ENCODE assay signal across 9 cellular contexts in genomic region chr1:76269175-76269574, GRCh38.
DNase-seq lines count a peak whose midpoint lies in the region; ATAC-seq and TF ChIP-seq lines count a peak whose summit lies in the region.
"Had no signal": no experiment of that assay in that cellular context is flagged by ENCODE, and none has a peak within 500 bp of the region (broad histone marks: within the 10 kb centered on the region; RNA-seq: fewer than 3 reads in every experiment).

No MANE protein-coding gene starts in this region.

- H3K4me1 Mint-ChIP-seq in T-helper 2 cell treated with Interferon-gamma antibody and Interleukin-4, amounts not matched to agents 5 μg/mL and 100 μg/mL, for 36 hours (ENCODE audit: low read depth): peaks cover 56% of the 10 kb centered on the region

- H3K36me3 ChIP-seq in tibial nerve: no peaks in the 10 kb centered on the region
- H3K36me3 ChIP-seq: ascending aorta had no signal

- peak overlapping the region; percentile 70 for H3K27ac Mint-ChIP-seq in T-helper 2 cell treated with Interferon-gamma antibody and Interleukin-4, amounts not matched to agents 5 μg/mL and 100 μg/mL, for 36 hours

- no peak for TF ChIP-seq POLR2A in tibial nerve (IDR thresholded peaks at IDR 0.05)

- H3K4me3 Mint-ChIP-seq in T-helper 2 cell treated with Interferon-gamma antibody and Interleukin-4, amounts not matched to agents 5 μg/mL and 100 μg/mL, for 36 hours: peak overlapping the region; percentile 33

- H3K27me3 ChIP-seq in right cardiac atrium (ENCODE audit: control insufficient read depth, insufficient read depth) (no peaks in the 10 kb centered on the region), tibial nerve (no peaks in the 10 kb centered on the region)
- H3K27me3 ChIP-seq: ascending aorta had no signal

- WGBS in right cardiac atrium: 26% methylated on average over 2 of the region's 2 CpGs
- 26 to 33% methylated on average over 2 of the region's 2 CpGs for WGBS in tibial nerve, 2 donors

- H3K27ac ChIP-seq in right cardiac atrium (ENCODE audit: low read length) (no peak overlapping the region), tibial nerve (no peak overlapping the region)
- H3K27ac ChIP-seq: ascending aorta had no signal

- TF ChIP-seq CTCF in AG10803 (conservative IDR thresholded peaks at IDR 0.05; ENCODE audit: low read length): no peak
- no peak for TF ChIP-seq CTCF in tibial nerve (IDR thresholded peaks at IDR 0.05)

- no peaks in the 10 kb centered on the region for H3K9me3 Mint-ChIP-seq in T-helper 2 cell treated with Interferon-gamma antibody and Interleukin-4, amounts not matched to agents 5 μg/mL and 100 μg/mL, for 36 hours

- DNase-seq in AG10803 (ENCODE audit: low read depth) (peak; percentile 76), H4 (ENCODE audit: low spot score) (peak; percentile 78), right cardiac atrium (peak in 1 of 3 donors; percentile 23), NCI-H2196 treated with DMSO at 0.1 percent for 48 hours (lab: John Stamatoyannopoulos, UW; ENCODE audit: unreplicated experiment) (no peak), tibial nerve (ENCODE audit: low spot score in 2 of 2) (no peak)
- DNase-seq in T-helper 2 cell treated with Interferon-gamma antibody and Interleukin-4, amounts not matched to agents 5 μg/mL and 100 μg/mL, for 36 hours (ENCODE audit: low spot score): no peak

- H3K4me1 ChIP-seq in right cardiac atrium (ENCODE audit: control insufficient read depth, insufficient read depth, low read length) (peaks cover 6% of the 10 kb centered on the region), tibial nerve (peaks cover 0 to 11% (median 0%) of the 10 kb centered on the region in 4 donors)
- H3K4me1 ChIP-seq: ascending aorta had no signal

- peaks cover 2% of the 10 kb centered on the region for H3K27me3 Mint-ChIP-seq in T-helper 2 cell treated with Interferon-gamma antibody and Interleukin-4, amounts not matched to agents 5 μg/mL and 100 μg/mL, for 36 hours (ENCODE audit: low read depth)

- intact Hi-C loops in right cardiac atrium (cut with DNase I): no loop called here

- H3K4me3 ChIP-seq in AG10803 (ENCODE audit: low read length): no peak overlapping the region
- no peak overlapping the region for H3K4me3 ChIP-seq in right cardiac atrium (ENCODE audit: low read length)
- H3K4me3 ChIP-seq in tibial nerve: no peak overlapping the region
- H3K4me3 ChIP-seq: ascending aorta had no signal

- TF ChIP-seq EP300 in tibial nerve (IDR thresholded peaks at IDR 0.05): no peak

- peak; percentile 73 to 87 for ATAC-seq in right cardiac atrium
- no peak for ATAC-seq in HG03571 (IDR thresholded peaks at IDR 0.05; ENCODE audit: unreplicated experiment)
- ATAC-seq in HG02571 (IDR thresholded peaks at IDR 0.05; ENCODE audit: unreplicated experiment): no peak

- H3K9me3 ChIP-seq in right cardiac atrium (ENCODE audit: control insufficient read depth, low read length) (no peaks in the 10 kb centered on the region), tibial nerve (no peaks in the 10 kb centered on the region)
- H3K9me3 ChIP-seq: ascending aorta had no signal

- H3K36me3 Mint-ChIP-seq in T-helper 2 cell treated with Interferon-gamma antibody and Interleukin-4, amounts not matched to agents 5 μg/mL and 100 μg/mL, for 36 hours (ENCODE audit: low read depth): no peaks in the 10 kb centered on the region

Comparison
In these comparisons a context has a peak if more than half of its experiments do, and no peak if none do; other contexts are left out.
1. DNase-seq: peak in AG10803 (single experiment) and H4 (single experiment); none in T-helper 2 cell treated with Interferon-gamma antibody and Interleukin-4, amounts not matched to agents 5 μg/mL and 100 μg/mL, for 36 hours (single experiment), NCI-H2196 treated with DMSO at 0.1 percent for 48 hours (single experiment) and tibial nerve (0 of 2).
2. ATAC-seq: peak in right cardiac atrium (2 of 2); none in HG03571 (single experiment) and HG02571 (single experiment).